9 cellular contexts compared by ENCODE assay signal in genomic region chr19:4327252-4327876, GRCh38. TPM values are rescaled to one million over a fixed set of nuclear protein-coding genes. Genes with fewer than 3 reads are reported as not detected.
DNase-seq lines count a peak whose midpoint lies in the region; ATAC-seq, FAIRE-seq and TF ChIP-seq lines count a peak whose summit lies in the region.
"Had no signal": no experiment of that assay in that cellular context is flagged by ENCODE, and none has a peak within 500 bp of the region (broad histone marks: within the 10 kb centered on the region; RNA-seq: fewer than 3 reads in every experiment).

No MANE protein-coding gene starts in this region.

- BruUV-seq in Panc1 (replicated peaks; lab: Mats Ljungman, UMichigan) = no TSS peak

- no peaks in the 10 kb centered on the region for H3K36me3 ChIP-seq in Panc1 (ENCODE audit: control insufficient read depth, insufficient read depth, low read length)
- no peaks in the 10 kb centered on the region for H3K36me3 ChIP-seq in heart left ventricle

- TF ChIP-seq CTCF in Panc1 (IDR thresholded peaks at IDR 0.05) (no peak), heart left ventricle (IDR thresholded peaks at IDR 0.05) (no peak)

- no peaks in the 10 kb centered on the region for H3K9me3 ChIP-seq in Panc1 (ENCODE audit: control insufficient read depth, insufficient read depth, low read depth, low read length)
- no peaks in the 10 kb centered on the region for H3K9me3 ChIP-seq in heart left ventricle

- peak; percentile 77 for FAIRE-seq in GM19239 (lab: Jason Lieb, UNC)

- peak; percentile 49 for ATAC-seq in Panc1
- peak; percentile 23 to 60 (median 47) for ATAC-seq in heart left ventricle
- ATAC-seq in HG03342 (IDR thresholded peaks at IDR 0.05; ENCODE audit: unreplicated experiment) = no peak
- no peak for ATAC-seq in GM21381 (IDR thresholded peaks at IDR 0.05; ENCODE audit: unreplicated experiment)

- WGBS in heart left ventricle, 4 donors = 1 to 8% (median 5%) methylated on average over 19 to 30 of the region's 30 CpGs

- H3K27ac ChIP-seq in Panc1 (ENCODE audit: low read length) = no peak overlapping the region
- H3K27ac ChIP-seq in heart left ventricle = no peak overlapping the region

- CTCF ChIA-PET in Panc1 (lab: Charles Lee) = interaction anchor here (1.0 kb wide), 1 partner anchor 61 kb away, joined by 3 read pairs; no protein-coding TSS in a partner anchor

- H3K4me1 ChIP-seq in Panc1 (ENCODE audit: control insufficient read depth, insufficient read depth, low read length) (no peaks in the 10 kb centered on the region), heart left ventricle (peaks cover 0 to 24% (median 16%) of the 10 kb centered on the region in 12 donors)

- in situ Hi-C loops in Panc1 (cut with HindIII; ENCODE audit: low pct_unique_long_range_greater_than_20kb, low sequenced_read_pairs) = no loop called here

- no peaks in the 10 kb centered on the region for H3K27me3 ChIP-seq in Panc1 (ENCODE audit: control insufficient read depth, insufficient read depth, low read length)
- H3K27me3 ChIP-seq in heart left ventricle = peaks cover 0 to 5% (median 0%) of the 10 kb centered on the region in 9 donors

- DNase-seq in GM19239 (ENCODE audit: insufficient read length, low spot score) (no peak), Panc1 (ENCODE audit: low read depth, low spot score) (no peak), heart left ventricle (peak; percentile 48 to 86 (median 73)), renal cortical epithelial cell (ENCODE audit: low read depth) (peak; percentile 54), NCI-H1694 treated with DMSO at 0.1 percent for 48 hours (lab: John Stamatoyannopoulos, UW) (no peak)
- peak; percentile 90 for DNase-seq in activated effector memory CD4-positive, alpha-beta T cell treated with anti-CD3 and anti-CD28 coated beads, Interleukin-2, amount 50 U/mL, for 16 hours

- intact Hi-C loops in Panc1 (cut with micrococcal nuclease; ENCODE audit: unreplicated experiment) = no loop called here
- intact Hi-C loops in heart left ventricle (cut with DNase I) = loop anchor here in 2 of 10 donors (5.0 to 10.0 kb wide), 2 partner anchors 63 to 75 kb away; partner anchors contain the start of genes CHAF1A (in 1 of the 2) and SH3GL1 (in 1 of the 2)

- POLR2A ChIA-PET in Panc1 (lab: Charles Lee) = no interaction called here

- peak overlapping the region in 1 of 2 experiments; percentile 16; a peak in 1 of 4 replicates for H3K4me3 ChIP-seq in Panc1 (ENCODE audit: low read depth in 2 of 2, low read length in 2 of 2)
- H3K4me3 ChIP-seq in heart left ventricle = peak overlapping the region in 11 of 12 donors; percentile 6 to 62 (median 53)

- no peak for TF ChIP-seq POLR2A in heart left ventricle (IDR thresholded peaks at IDR 0.05)

RNA-seq across cellular contexts. Expression of gene STAP2, which starts 11.3 kb away (rescaled TPM):
- total RNA-seq in Panc1 (2021; ENCODE audit: unreplicated experiment) (10.0 TPM), heart left ventricle (10 to 100 TPM in 1 of 9 donors, 1 to 10 TPM in 6, under 1 TPM in 2; 0.67 to 14.2 (median 2.1) TPM), renal cortical epithelial cell (26.6 and 89.1 TPM in 2 replicates)
- 21.6 TPM for polyA plus RNA-seq in Panc1 (2012; ENCODE audit: insufficient read length)
- polyA plus RNA-seq in heart left ventricle = 1 to 10 TPM; 1.1 to 1.9 TPM

RNA-seq across cellular contexts. Expression of gene MPND, which starts 16.0 kb away (rescaled TPM):
- total RNA-seq in Panc1 (2021; ENCODE audit: unreplicated experiment) = 22.9 TPM
- 44.9 TPM for polyA plus RNA-seq in Panc1 (2012; ENCODE audit: insufficient read length)
- 10 to 100 TPM in 7 of 9 donors, 1 to 10 TPM in 2; 8.2 to 23.7 (median 19.0) TPM for total RNA-seq in heart left ventricle
- 10 to 100 TPM; 14.4 to 21.9 TPM for polyA plus RNA-seq in heart left ventricle
- 6.9 and 7.2 TPM in 2 replicates for total RNA-seq in renal cortical epithelial cell

RNA-seq across cellular contexts. Expression of gene FSD1, which starts 23.0 kb away (rescaled TPM):
- total RNA-seq in Panc1 (2021; ENCODE audit: unreplicated experiment) = 12.1 TPM
- 31.9 TPM for polyA plus RNA-seq in Panc1 (2012; ENCODE audit: insufficient read length)
- 1 to 10 TPM in 1 of 9 donors, not detected in 8; 1.2 TPM for total RNA-seq in heart left ventricle
- polyA plus RNA-seq in heart left ventricle = under 1 TPM in 1 of 2 donors, not detected in 1; 0.04 TPM
- total RNA-seq in renal cortical epithelial cell = 1.0 and 5.6 TPM in 2 replicates

RNA-seq across cellular contexts. Expression of gene TMIGD2, which starts 25.2 kb away (rescaled TPM):
- total RNA-seq in Panc1 (2021; ENCODE audit: unreplicated experiment) (not detected), heart left ventricle (under 1 TPM in 3 of 9 donors, not detected in 6; 0.20 to 0.67 (median 0.30) TPM), renal cortical epithelial cell (not detected in 2 replicates)
- 0.47 TPM for polyA plus RNA-seq in Panc1 (2012; ENCODE audit: insufficient read length)
- under 1 TPM in 1 of 2 donors, not detected in 1; 0.06 TPM for polyA plus RNA-seq in heart left ventricle

RNA-seq across cellular contexts. Expression of gene SHD, which starts 48.3 kb away (rescaled TPM):
- 0.46 TPM for total RNA-seq in Panc1 (2021; ENCODE audit: unreplicated experiment)
- 0.35 TPM for polyA plus RNA-seq in Panc1 (2012; ENCODE audit: insufficient read length)
- under 1 TPM in 1 of 9 donors, not detected in 8; 0.52 TPM for total RNA-seq in heart left ventricle
- not detected for polyA plus RNA-seq in heart left ventricle
- not detected in 2 replicates for total RNA-seq in renal cortical epithelial cell
- total RNA-seq: T-helper 1 cell treated with Interleukin-12 subunit alpha and Interleukin-12 subunit beta and Interleukin-4 antibody, amounts not matched to agents 30 ng/mL and 1 ng/mL, for 36 hours had no signal

Comparison
In these comparisons a context has a peak if more than half of its experiments do, and no peak if none do; other contexts are left out.
1. DNase-seq: peak in activated effector memory CD4-positive, alpha-beta T cell treated with anti-CD3 and anti-CD28 coated beads, Interleukin-2, amount 50 U/mL, for 16 hours (single experiment), heart left ventricle (5 of 5) and renal cortical epithelial cell (single experiment); none in GM19239 (single experiment), Panc1 (single experiment) and NCI-H1694 treated with DMSO at 0.1 percent for 48 hours (single experiment).
2. ATAC-seq: peak in Panc1 (single experiment) and heart left ventricle (4 of 4); none in HG03342 (single experiment) and GM21381 (single experiment).